In the genomic region with DNA sequence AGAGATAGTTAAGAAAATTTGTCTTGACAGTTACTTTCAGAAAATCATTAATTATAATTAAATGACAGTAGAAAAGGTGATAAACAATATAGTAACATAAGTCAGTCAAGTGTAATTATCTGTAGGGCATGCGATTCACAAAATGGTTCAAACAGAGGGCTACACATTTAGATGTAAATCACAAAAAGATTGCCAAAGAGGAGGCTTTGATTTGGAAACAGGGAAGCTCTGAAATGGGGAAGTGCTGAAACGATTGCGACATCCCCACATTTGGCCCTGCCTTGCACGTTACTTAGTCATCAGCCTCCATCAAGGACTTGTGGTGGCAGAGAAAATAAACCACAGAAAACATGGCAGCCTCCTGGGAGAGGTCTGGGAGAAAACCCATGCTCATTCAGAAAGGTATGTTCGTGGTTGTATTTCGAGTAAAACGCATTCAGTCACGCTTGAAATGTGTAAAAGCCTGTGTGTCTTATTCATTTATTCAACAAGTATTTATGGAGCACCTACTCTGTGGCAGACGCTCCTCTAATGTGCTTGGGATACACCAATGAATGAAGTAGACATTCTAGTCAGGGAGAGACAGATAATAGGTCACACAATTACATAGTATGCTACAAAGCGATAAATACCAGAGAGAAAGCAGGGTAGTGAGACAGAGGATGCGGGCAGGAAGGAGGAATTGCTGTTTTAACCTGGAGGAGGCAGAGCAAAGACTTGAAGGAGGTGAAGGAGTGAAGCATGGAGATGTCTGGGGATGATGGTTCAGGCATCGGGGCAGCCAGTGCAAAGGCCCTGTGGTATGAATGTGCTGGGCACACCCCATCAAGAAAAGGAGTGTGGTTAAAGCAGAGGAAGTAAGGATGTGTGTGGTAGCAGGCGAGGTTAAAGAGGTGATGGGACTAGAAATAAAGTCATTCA, we compare ENCODE assay signal across 1 cellular context.
TF ChIP-seq lines count a peak whose summit lies in the region.

No MANE protein-coding gene starts in this region.

TF ChIP-seq in GM12878, 131 proteins besides CTCF, POLR2A, EP300 and RAD21 (continued from another document and continues in another):
- TF ChIP-seq, protein P1, sequence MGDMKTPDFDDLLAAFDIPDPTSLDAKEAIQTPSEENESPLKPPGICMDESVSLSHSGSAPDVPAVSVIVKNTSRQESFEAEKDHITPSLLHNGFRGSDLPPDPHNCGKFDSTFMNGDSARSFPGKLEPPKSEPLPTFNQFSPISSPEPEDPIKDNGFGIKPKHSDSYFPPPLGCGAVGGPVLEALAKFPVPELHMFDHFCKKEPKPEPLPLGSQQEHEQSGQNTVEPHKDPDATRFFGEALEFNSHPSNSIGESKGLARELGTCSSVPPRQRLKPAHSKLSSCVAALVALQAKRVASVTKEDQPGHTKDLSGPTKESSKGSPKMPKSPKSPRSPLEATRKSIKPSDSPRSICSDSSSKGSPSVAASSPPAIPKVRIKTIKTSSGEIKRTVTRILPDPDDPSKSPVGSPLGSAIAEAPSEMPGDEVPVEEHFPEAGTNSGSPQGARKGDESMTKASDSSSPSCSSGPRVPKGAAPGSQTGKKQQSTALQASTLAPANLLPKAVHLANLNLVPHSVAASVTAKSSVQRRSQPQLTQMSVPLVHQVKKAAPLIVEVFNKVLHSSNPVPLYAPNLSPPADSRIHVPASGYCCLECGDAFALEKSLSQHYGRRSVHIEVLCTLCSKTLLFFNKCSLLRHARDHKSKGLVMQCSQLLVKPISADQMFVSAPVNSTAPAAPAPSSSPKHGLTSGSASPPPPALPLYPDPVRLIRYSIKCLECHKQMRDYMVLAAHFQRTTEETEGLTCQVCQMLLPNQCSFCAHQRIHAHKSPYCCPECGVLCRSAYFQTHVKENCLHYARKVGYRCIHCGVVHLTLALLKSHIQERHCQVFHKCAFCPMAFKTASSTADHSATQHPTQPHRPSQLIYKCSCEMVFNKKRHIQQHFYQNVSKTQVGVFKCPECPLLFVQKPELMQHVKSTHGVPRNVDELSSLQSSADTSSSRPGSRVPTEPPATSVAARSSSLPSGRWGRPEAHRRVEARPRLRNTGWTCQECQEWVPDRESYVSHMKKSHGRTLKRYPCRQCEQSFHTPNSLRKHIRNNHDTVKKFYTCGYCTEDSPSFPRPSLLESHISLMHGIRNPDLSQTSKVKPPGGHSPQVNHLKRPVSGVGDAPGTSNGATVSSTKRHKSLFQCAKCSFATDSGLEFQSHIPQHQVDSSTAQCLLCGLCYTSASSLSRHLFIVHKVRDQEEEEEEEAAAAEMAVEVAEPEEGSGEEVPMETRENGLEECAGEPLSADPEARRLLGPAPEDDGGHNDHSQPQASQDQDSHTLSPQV (IDR thresholded peaks at IDR 0.05) = no peak
- TF ChIP-seq CHD2 (IDR thresholded peaks at IDR 0.05; ENCODE audit: borderline replicate concordance, low read depth, low read length) (peak; percentile 80), CREM (IDR thresholded peaks at IDR 0.05; ENCODE audit: low read depth) (peak; percentile 82; the same call in 1 of the 2 replicates), NR2F1 (conservative IDR thresholded peaks at IDR 0.05) (peak; percentile 71; the same call in 1 of the 2 replicates), ZNF207 (IDR thresholded peaks at IDR 0.05; ENCODE audit: borderline replicate concordance) (no peak; the same call in 1 of the 2 replicates), GATAD2B (conservative IDR thresholded peaks at IDR 0.05; ENCODE audit: low read depth) (no peak), CBX5 (IDR thresholded peaks at IDR 0.05; ENCODE audit: low read depth) (peak; percentile 11; the same call in 1 of the 2 replicates), RELA (IDR thresholded peaks at IDR 0.05; ENCODE audit: borderline replicate concordance, partially characterized antibody) (no peak), POLR2AphosphoS5 (IDR thresholded peaks at IDR 0.05; ENCODE audit: low read length) (no peak), BRCA1 (IDR thresholded peaks at IDR 0.05; ENCODE audit: low read depth, low read length) (no peak), SUPT20H (IDR thresholded peaks at IDR 0.05; ENCODE audit: borderline replicate concordance, control insufficient read depth, low read depth, low read length) (no peak), SIX5 (IDR thresholded peaks at IDR 0.05; ENCODE audit: low read depth, low read length, severe bottlenecking) (no peak), ZNF274 (IDR thresholded peaks at IDR 0.05; ENCODE audit: insufficient read depth, insufficient read length) (no peak), SPI1 (IDR thresholded peaks at IDR 0.05; ENCODE audit: borderline replicate concordance, insufficient read depth, low read depth, low read length) (peak; percentile 100), GABPA (IDR thresholded peaks at IDR 0.05; ENCODE audit: low read depth) (0 out of 2 replicates have a peak, but pooled peaks have one; percentile 19), RCOR1 (conservative IDR thresholded peaks at IDR 0.05; ENCODE audit: low read depth, low read length) (0 out of 2 replicates have a peak, but pooled peaks have one; percentile 69), STAT3 (IDR thresholded peaks at IDR 0.05; ENCODE audit: low read depth, low read length) (peak; percentile 39; the same call in 1 of the 2 replicates), BMI1 (IDR thresholded peaks at IDR 0.05; ENCODE audit: borderline replicate concordance) (0 out of 2 replicates have a peak, but pooled peaks have one; percentile 59), MXI1 (IDR thresholded peaks at IDR 0.05; ENCODE audit: low read depth, low read length) (peak; percentile 70; the same call in 1 of the 2 replicates), PAX5 (IDR thresholded peaks at IDR 0.05; ENCODE audit: borderline replicate concordance, low read depth, low read length) (peak; percentile 89), SMARCA5 (IDR thresholded peaks at IDR 0.05) (peak; percentile 98), MTA3 (IDR thresholded peaks at IDR 0.05; ENCODE audit: borderline replicate concordance, low read length) (peak; percentile 78; the same call in 1 of the 2 replicates), BACH1 (IDR thresholded peaks at IDR 0.05; ENCODE audit: borderline replicate concordance) (peak; percentile 72; the same call in 1 of the 2 replicates), PML (IDR thresholded peaks at IDR 0.05; ENCODE audit: low read length) (peak; percentile 86), ETV6 (conservative IDR thresholded peaks at IDR 0.05 in 1 of 2, IDR thresholded peaks at IDR 0.05 in 1 of 2; ENCODE audit: borderline replicate concordance in 1 of 2, low read depth in 1 of 2) (peak in 1 of 2 experiments; percentile 23; a peak in 1 of 4 replicates), NFXL1 (IDR thresholded peaks at IDR 0.05; ENCODE audit: borderline replicate concordance) (no peak), YY1 (IDR thresholded peaks at IDR 0.05; ENCODE audit: low read depth, low read length) (peak; percentile 95), POU2F2 (IDR thresholded peaks at IDR 0.05; ENCODE audit: borderline replicate concordance, low read depth, low read length) (peak; percentile 89; the same call in 1 of the 3 replicates), SREBF2 (IDR thresholded peaks at IDR 0.05; ENCODE audit: low read length) (no peak), RFX5 (IDR thresholded peaks at IDR 0.05; ENCODE audit: low read depth, low read length) (no peak), FOXM1 (IDR thresholded peaks at IDR 0.05; ENCODE audit: low read depth, low read length) (peak; percentile 88), TCF7 (IDR thresholded peaks at IDR 0.05; ENCODE audit: borderline replicate concordance) (no peak), EED (IDR thresholded peaks at IDR 0.05; ENCODE audit: low read depth) (peak; percentile 99), HDAC6 (IDR thresholded peaks at IDR 0.05; ENCODE audit: unreplicated experiment) (no peak), RB1 (IDR thresholded peaks at IDR 0.05; ENCODE audit: borderline replicate concordance) (no peak), KLF5 (IDR thresholded peaks at IDR 0.05; ENCODE audit: partially characterized antibody) (peak; percentile 50), SMAD1 (IDR thresholded peaks at IDR 0.05; ENCODE audit: low read depth, partially characterized antibody) (peak; percentile 43)
- TF ChIP-seq, protein P2, sequence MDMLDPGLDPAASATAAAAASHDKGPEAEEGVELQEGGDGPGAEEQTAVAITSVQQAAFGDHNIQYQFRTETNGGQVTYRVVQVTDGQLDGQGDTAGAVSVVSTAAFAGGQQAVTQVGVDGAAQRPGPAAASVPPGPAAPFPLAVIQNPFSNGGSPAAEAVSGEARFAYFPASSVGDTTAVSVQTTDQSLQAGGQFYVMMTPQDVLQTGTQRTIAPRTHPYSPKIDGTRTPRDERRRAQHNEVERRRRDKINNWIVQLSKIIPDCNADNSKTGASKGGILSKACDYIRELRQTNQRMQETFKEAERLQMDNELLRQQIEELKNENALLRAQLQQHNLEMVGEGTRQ (IDR thresholded peaks at IDR 0.05; ENCODE audit: borderline replicate concordance, low read depth, low read length) = no peak
- TF ChIP-seq, protein P3, sequence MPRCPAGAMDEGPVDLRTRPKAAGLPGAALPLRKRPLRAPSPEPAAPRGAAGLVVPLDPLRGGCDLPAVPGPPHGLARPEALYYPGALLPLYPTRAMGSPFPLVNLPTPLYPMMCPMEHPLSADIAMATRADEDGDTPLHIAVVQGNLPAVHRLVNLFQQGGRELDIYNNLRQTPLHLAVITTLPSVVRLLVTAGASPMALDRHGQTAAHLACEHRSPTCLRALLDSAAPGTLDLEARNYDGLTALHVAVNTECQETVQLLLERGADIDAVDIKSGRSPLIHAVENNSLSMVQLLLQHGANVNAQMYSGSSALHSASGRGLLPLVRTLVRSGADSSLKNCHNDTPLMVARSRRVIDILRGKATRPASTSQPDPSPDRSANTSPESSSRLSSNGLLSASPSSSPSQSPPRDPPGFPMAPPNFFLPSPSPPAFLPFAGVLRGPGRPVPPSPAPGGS (IDR thresholded peaks at IDR 0.05; ENCODE audit: borderline replicate concordance, insufficient read depth, low read depth, low read length, poor library complexity, severe bottlenecking) = peak; percentile 66
- TF ChIP-seq, protein P4, sequence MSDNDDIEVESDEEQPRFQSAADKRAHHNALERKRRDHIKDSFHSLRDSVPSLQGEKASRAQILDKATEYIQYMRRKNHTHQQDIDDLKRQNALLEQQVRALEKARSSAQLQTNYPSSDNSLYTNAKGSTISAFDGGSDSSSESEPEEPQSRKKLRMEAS (IDR thresholded peaks at IDR 0.05; ENCODE audit: low read depth, low read length) = no peak
- TF ChIP-seq, protein P5, sequence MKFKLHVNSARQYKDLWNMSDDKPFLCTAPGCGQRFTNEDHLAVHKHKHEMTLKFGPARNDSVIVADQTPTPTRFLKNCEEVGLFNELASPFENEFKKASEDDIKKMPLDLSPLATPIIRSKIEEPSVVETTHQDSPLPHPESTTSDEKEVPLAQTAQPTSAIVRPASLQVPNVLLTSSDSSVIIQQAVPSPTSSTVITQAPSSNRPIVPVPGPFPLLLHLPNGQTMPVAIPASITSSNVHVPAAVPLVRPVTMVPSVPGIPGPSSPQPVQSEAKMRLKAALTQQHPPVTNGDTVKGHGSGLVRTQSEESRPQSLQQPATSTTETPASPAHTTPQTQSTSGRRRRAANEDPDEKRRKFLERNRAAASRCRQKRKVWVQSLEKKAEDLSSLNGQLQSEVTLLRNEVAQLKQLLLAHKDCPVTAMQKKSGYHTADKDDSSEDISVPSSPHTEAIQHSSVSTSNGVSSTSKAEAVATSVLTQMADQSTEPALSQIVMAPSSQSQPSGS (IDR thresholded peaks at IDR 0.05; ENCODE audit: low read length) = peak; percentile 95
- TF ChIP-seq, protein P6, sequence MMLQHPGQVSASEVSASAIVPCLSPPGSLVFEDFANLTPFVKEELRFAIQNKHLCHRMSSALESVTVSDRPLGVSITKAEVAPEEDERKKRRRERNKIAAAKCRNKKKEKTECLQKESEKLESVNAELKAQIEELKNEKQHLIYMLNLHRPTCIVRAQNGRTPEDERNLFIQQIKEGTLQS (IDR thresholded peaks at IDR 0.05; ENCODE audit: borderline replicate concordance, extremely low read depth, low read depth, low read length) = no peak; the same call in 1 of the 2 replicates
- TF ChIP-seq, protein P7, sequence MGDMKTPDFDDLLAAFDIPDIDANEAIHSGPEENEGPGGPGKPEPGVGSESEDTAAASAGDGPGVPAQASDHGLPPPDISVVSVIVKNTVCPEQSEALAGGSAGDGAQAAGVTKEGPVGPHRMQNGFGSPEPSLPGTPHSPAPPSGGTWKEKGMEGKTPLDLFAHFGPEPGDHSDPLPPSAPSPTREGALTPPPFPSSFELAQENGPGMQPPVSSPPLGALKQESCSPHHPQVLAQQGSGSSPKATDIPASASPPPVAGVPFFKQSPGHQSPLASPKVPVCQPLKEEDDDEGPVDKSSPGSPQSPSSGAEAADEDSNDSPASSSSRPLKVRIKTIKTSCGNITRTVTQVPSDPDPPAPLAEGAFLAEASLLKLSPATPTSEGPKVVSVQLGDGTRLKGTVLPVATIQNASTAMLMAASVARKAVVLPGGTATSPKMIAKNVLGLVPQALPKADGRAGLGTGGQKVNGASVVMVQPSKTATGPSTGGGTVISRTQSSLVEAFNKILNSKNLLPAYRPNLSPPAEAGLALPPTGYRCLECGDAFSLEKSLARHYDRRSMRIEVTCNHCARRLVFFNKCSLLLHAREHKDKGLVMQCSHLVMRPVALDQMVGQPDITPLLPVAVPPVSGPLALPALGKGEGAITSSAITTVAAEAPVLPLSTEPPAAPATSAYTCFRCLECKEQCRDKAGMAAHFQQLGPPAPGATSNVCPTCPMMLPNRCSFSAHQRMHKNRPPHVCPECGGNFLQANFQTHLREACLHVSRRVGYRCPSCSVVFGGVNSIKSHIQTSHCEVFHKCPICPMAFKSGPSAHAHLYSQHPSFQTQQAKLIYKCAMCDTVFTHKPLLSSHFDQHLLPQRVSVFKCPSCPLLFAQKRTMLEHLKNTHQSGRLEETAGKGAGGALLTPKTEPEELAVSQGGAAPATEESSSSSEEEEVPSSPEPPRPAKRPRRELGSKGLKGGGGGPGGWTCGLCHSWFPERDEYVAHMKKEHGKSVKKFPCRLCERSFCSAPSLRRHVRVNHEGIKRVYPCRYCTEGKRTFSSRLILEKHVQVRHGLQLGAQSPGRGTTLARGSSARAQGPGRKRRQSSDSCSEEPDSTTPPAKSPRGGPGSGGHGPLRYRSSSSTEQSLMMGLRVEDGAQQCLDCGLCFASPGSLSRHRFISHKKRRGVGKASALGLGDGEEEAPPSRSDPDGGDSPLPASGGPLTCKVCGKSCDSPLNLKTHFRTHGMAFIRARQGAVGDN (IDR thresholded peaks at IDR 0.05) = peak; percentile 20; the same call in 1 of the 2 replicates
- TF ChIP-seq, protein P8, sequence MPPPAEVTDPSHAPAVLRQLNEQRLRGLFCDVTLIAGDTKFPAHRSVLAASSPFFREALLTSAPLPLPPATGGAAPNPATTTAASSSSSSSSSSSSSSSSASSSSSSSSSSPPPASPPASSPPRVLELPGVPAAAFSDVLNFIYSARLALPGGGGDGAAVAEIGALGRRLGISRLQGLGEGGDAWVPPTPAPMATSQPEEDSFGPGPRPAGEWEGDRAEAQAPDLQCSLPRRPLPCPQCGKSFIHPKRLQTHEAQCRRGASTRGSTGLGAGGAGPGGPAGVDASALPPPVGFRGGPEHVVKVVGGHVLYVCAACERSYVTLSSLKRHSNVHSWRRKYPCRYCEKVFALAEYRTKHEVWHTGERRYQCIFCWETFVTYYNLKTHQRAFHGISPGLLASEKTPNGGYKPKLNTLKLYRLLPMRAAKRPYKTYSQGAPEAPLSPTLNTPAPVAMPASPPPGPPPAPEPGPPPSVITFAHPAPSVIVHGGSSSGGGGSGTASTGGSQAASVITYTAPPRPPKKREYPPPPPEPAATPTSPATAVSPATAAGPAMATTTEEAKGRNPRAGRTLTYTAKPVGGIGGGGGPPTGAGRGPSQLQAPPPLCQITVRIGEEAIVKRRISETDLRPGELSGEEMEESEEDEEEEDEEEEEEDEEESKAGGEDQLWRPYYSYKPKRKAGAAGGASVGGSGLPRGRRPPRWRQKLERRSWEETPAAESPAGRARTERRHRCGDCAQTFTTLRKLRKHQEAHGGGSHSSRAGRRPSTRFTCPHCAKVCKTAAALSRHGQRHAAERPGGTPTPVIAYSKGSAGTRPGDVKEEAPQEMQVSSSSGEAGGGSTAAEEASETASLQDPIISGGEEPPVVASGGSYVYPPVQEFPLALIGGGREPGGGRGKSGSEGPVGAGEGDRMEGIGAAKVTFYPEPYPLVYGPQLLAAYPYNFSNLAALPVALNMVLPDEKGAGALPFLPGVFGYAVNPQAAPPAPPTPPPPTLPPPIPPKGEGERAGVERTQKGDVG (CRISPR knock-in tag; IDR thresholded peaks at IDR 0.05) = no peak
